In genomic region chr6:35046862-35047261, GRCh38 we compare ENCODE assay signal across 8 cellular contexts.
DNase-seq lines count a peak whose midpoint lies in the region; ATAC-seq and TF ChIP-seq lines count a peak whose summit lies in the region.

No MANE protein-coding gene starts in this region.

- H3K4me1 ChIP-seq in HEK293 (ENCODE audit: control insufficient read depth, insufficient read depth, low read length) (peaks cover 24% of the 10 kb centered on the region), heart right ventricle (peaks cover 39 to 100% (median 95%) of the 10 kb centered on the region in 9 donors), skeletal muscle satellite cell (ENCODE audit: control insufficient read depth, insufficient read depth, low read length) (peaks cover 54% of the 10 kb centered on the region)

- H3K9me3 ChIP-seq in HEK293 (ENCODE audit: control insufficient read depth, insufficient read depth, low read depth, low read length) (no peaks in the 10 kb centered on the region), heart right ventricle (no peaks in the 10 kb centered on the region), skeletal muscle satellite cell (replicated peaks; ENCODE audit: low read length) (no peaks in the 10 kb centered on the region)

- H3K27ac ChIP-seq in HEK293 (ENCODE audit: extremely low read depth, low read depth, low read length): no peak overlapping the region
- peak overlapping the region; percentile 88 for H3K27ac ChIP-seq in VCaP
- peak overlapping the region; percentile 50 to 93 (median 82) for H3K27ac ChIP-seq in heart right ventricle

- H3K27me3 ChIP-seq in heart right ventricle (no peaks in the 10 kb centered on the region), skeletal muscle satellite cell (ENCODE audit: control insufficient read depth, insufficient read depth, low read length) (no peaks in the 10 kb centered on the region)

- no peak overlapping the region for H3K4me2 ChIP-seq in skeletal muscle satellite cell (ENCODE audit: low read length)

- POLR2A ChIA-PET in HEK293 (lab: Yijun Ruan, JAX): no interaction called here

- TF ChIP-seq CTCF in HEK293 (tag by site-specific recombination; IDR thresholded peaks at IDR 0.05) (no peak), VCaP (conservative IDR thresholded peaks at IDR 0.05) (no peak), heart right ventricle (IDR thresholded peaks at IDR 0.05) (no peak), GM13977 (IDR thresholded peaks at IDR 0.05; ENCODE audit: extremely low read depth, insufficient read depth, missing control alignments) (no peak)

- CTCF ChIA-PET in HEK293 (lab: Yijun Ruan, JAX): no interaction called here

- peak overlapping the region; percentile 9 for H3K9ac ChIP-seq in skeletal muscle satellite cell (ENCODE audit: low read depth, low read length)

- intact Hi-C loops in heart right ventricle (cut with DNase I): loop anchor here in 2 of 10 donors (2.0 to 5.0 kb wide), 2 partner anchors 14 to 35 kb away; no protein-coding TSS in a partner anchor

- in situ Hi-C loops in GM13977 (cut with MboI; ENCODE audit: low pct_unique_long_range_greater_than_20kb, low sequenced_read_pairs, unreplicated experiment): no loop called here

- DNase-seq in heart right ventricle (no peak), NCI-H1436 (lab: John Stamatoyannopoulos, UW) (no peak), GM13977 (ENCODE audit: low spot score) (no peak), occipital lobe (lab: John Stamatoyannopoulos, UW) (no peak), NCI-H146 treated with DMSO at 0.1 percent for 48 hours (lab: John Stamatoyannopoulos, UW; ENCODE audit: unreplicated experiment) (no peak)

- H3K36me3 ChIP-seq in HEK293 (ENCODE audit: control insufficient read depth in 2 of 2, insufficient read depth in 1 of 2, low read length in 2 of 2) (peaks cover 1 to 4% of the 10 kb centered on the region in 2 experiments; a peak in 2 of 3 replicates), heart right ventricle (peaks cover 0 to 19% (median 0%) of the 10 kb centered on the region in 9 donors), skeletal muscle satellite cell (ENCODE audit: insufficient read depth, low read length) (no peaks in the 10 kb centered on the region)

- ATAC-seq in heart right ventricle: no peak

- H3K4me3 ChIP-seq in HEK293 (ENCODE audit: low read depth, low read length): no peak overlapping the region
- no peak overlapping the region for H3K4me3 ChIP-seq in heart right ventricle
- H3K4me3 ChIP-seq in skeletal muscle satellite cell (ENCODE audit: low read length): no peak overlapping the region

- 55 to 73% methylated on average over 1 of the region's 1 CpG for WGBS in heart right ventricle, 2 donors

TF ChIP-seq in HEK293, 187 proteins besides CTCF, POLR2A, EP300 and RAD21:
- 0 out of 2 replicates have a peak, but pooled peaks have one; percentile 31 for TF ChIP-seq ZBTB48 (tag by site-specific recombination; IDR thresholded peaks at IDR 0.05)
- TF ChIP-seq PRDM1 (tag by site-specific recombination; IDR thresholded peaks at IDR 0.05): no peak
TF ChIP-seq in HEK293: peak in this region for 1.
